In the genomic region with DNA sequence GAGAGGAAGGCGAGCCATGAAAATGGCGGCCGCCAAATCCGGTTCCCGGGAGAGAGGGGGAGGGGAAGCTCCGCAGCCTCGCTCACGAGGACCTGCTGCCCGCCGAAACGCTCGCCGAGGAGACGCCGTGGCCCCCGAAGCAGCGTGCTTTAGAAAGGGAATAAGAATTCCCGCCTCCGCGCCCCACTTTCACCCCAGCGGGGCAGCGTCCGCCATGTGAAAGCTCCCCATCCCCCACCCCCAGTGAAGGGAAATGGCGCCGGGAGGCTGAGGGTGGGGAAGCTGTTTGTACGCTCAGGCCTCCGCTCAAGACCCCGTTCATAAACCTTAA, we compare ENCODE assay signal across 8 cellular contexts. TPM values are rescaled to one million over a fixed set of nuclear protein-coding genes. Genes with fewer than 3 reads are reported as not detected.
DNase-seq lines count a peak whose midpoint lies in the region; ATAC-seq, FAIRE-seq and TF ChIP-seq lines count a peak whose summit lies in the region.

No MANE protein-coding gene starts in this region.

- H4K8ac ChIP-seq in neuronal stem cell (ENCODE audit: low read depth, low read length) = no peak overlapping the region

- peak overlapping the region; percentile 85 to 100 (median 95) for H3K4me3 ChIP-seq in Peyer's patch
- H3K4me3 ChIP-seq in fibroblast of pulmonary artery (replicated peaks; ENCODE audit: low read depth, low read length) = peak overlapping the region; percentile 91
- H3K4me3 ChIP-seq in neuronal stem cell (ENCODE audit: low read length in 2 of 2) = peak overlapping the region; percentile 85 to 87
- H3K4me3 ChIP-seq in subcutaneous abdominal adipose tissue (ENCODE audit: low read depth in 1 of 5, low read length in 5 of 5) = peak overlapping the region; percentile 82 to 100 (median 93)

- H3K9me3 ChIP-seq in ES-I3 (ENCODE audit: control insufficient read depth, insufficient read depth, low read length) = no peaks in the 10 kb centered on the region
- no peaks in the 10 kb centered on the region for H3K9me3 ChIP-seq in Peyer's patch
- no peaks in the 10 kb centered on the region for H3K9me3 ChIP-seq in neuronal stem cell (replicated peaks in 1 of 2; ENCODE audit: control insufficient read depth in 2 of 2, insufficient read depth in 1 of 2, low read depth in 1 of 2, low read length in 2 of 2)
- H3K9me3 ChIP-seq in subcutaneous abdominal adipose tissue (ENCODE audit: control insufficient read depth in 5 of 5, low read length in 5 of 5) = no peaks in the 10 kb centered on the region

- peak overlapping the region; percentile 100 for H3K18ac ChIP-seq in neuronal stem cell (ENCODE audit: low read length)

- peak overlapping the region; percentile 23 for H3K4me2 ChIP-seq in neuronal stem cell (ENCODE audit: insufficient read depth, low read length, poor library complexity, severe bottlenecking)

- no peak overlapping the region for H2BK12ac ChIP-seq in neuronal stem cell (ENCODE audit: low read length)

- no peaks in the 10 kb centered on the region for H3K27me3 Mint-ChIP-seq in activated T-helper 2 cell treated with anti-CD3 and anti-CD28 coated beads, Interferon-gamma antibody, Interleukin-2, Interleukin-4, amounts not matched to agents 10 μg/mL and 5 μg/mL and 100 μg/mL, durations not matched to agents 14 hours and 24 hours and 36 hours (ENCODE audit: low read depth)

- peak; percentile 75 to 90 (median 85) for DNase-seq in Peyer's patch
- peak; percentile 67 for DNase-seq in activated T-helper 2 cell treated with anti-CD3 and anti-CD28 coated beads, Interferon-gamma antibody, Interleukin-2, Interleukin-4, amounts not matched to agents 10 μg/mL and 5 μg/mL and 100 μg/mL, durations not matched to agents 14 hours and 24 hours and 36 hours (ENCODE audit: low spot score)
- DNase-seq in fibroblast of pulmonary artery (ENCODE audit: low read depth) = peak; percentile 45
- peak; percentile 61 for DNase-seq in neuronal stem cell (ENCODE audit: low spot score)
- no peak for DNase-seq in GM19239 (ENCODE audit: insufficient read length, low spot score)

- H2BK15ac ChIP-seq in neuronal stem cell (ENCODE audit: low read length) = peak overlapping the region; percentile 10

- peak overlapping the region; percentile 99 for H3K9ac ChIP-seq in ES-I3 (ENCODE audit: low read depth, low read length)
- H3K9ac ChIP-seq in neuronal stem cell (ENCODE audit: low read depth, low read length, poor library complexity) = peak overlapping the region; percentile 97
- H3K9ac ChIP-seq in subcutaneous abdominal adipose tissue (ENCODE audit: low read length in 5 of 5) = peak overlapping the region; percentile 98 to 100 (median 100)

- no peak for TF ChIP-seq POLR2A in Peyer's patch (IDR thresholded peaks at IDR 0.05)

- H2BK5ac ChIP-seq in neuronal stem cell (ENCODE audit: low read length) = peak overlapping the region; percentile 99

- no peaks in the 10 kb centered on the region for H3K9me3 Mint-ChIP-seq in activated T-helper 2 cell treated with anti-CD3 and anti-CD28 coated beads, Interferon-gamma antibody, Interleukin-2, Interleukin-4, amounts not matched to agents 10 μg/mL and 5 μg/mL and 100 μg/mL, durations not matched to agents 14 hours and 24 hours and 36 hours

- H3K79me1 ChIP-seq in neuronal stem cell (ENCODE audit: low read depth, low read length) = peaks cover 5% of the 10 kb centered on the region

- peak overlapping the region; percentile 97 for H3K23ac ChIP-seq in neuronal stem cell (ENCODE audit: low read depth, low read length, poor library complexity)

- H3K14ac ChIP-seq in neuronal stem cell (ENCODE audit: low read length) = peak overlapping the region; percentile 98

- H3K4me3 Mint-ChIP-seq in activated T-helper 2 cell treated with anti-CD3 and anti-CD28 coated beads, Interferon-gamma antibody, Interleukin-2, Interleukin-4, amounts not matched to agents 10 μg/mL and 5 μg/mL and 100 μg/mL, durations not matched to agents 14 hours and 24 hours and 36 hours (ENCODE audit: low read depth) = peak overlapping the region; percentile 100

- H2BK120ac ChIP-seq in neuronal stem cell (ENCODE audit: low read depth, low read length) = peak overlapping the region; percentile 94

- peak overlapping the region; percentile 99 to 100 (median 100) for H3K27ac ChIP-seq in Peyer's patch
- H3K27ac ChIP-seq in neuronal stem cell (replicated peaks; ENCODE audit: low read length) = peak overlapping the region; percentile 97
- H3K27ac ChIP-seq in subcutaneous abdominal adipose tissue (ENCODE audit: low read depth, low read length) = peak overlapping the region; percentile 100

- TF ChIP-seq CTCF in Peyer's patch (IDR thresholded peaks at IDR 0.05) (no peak), fibroblast of pulmonary artery (IDR thresholded peaks at IDR 0.05; ENCODE audit: low read length, missing control alignments) (no peak)

- peaks cover 45% of the 10 kb centered on the region for H3K4me1 Mint-ChIP-seq in activated T-helper 2 cell treated with anti-CD3 and anti-CD28 coated beads, Interferon-gamma antibody, Interleukin-2, Interleukin-4, amounts not matched to agents 10 μg/mL and 5 μg/mL and 100 μg/mL, durations not matched to agents 14 hours and 24 hours and 36 hours (ENCODE audit: low read depth)

- H3K27me3 ChIP-seq in Peyer's patch (no peaks in the 10 kb centered on the region), neuronal stem cell (ENCODE audit: control insufficient read depth in 3 of 3, insufficient read depth in 3 of 3, low read depth in 1 of 3, low read length in 3 of 3) (no peaks in the 10 kb centered on the region), subcutaneous abdominal adipose tissue (ENCODE audit: control insufficient read depth in 5 of 5, insufficient read depth in 4 of 5, low read length in 5 of 5) (no peaks in the 10 kb centered on the region)

- H3K36me3 Mint-ChIP-seq in activated T-helper 2 cell treated with anti-CD3 and anti-CD28 coated beads, Interferon-gamma antibody, Interleukin-2, Interleukin-4, amounts not matched to agents 10 μg/mL and 5 μg/mL and 100 μg/mL, durations not matched to agents 14 hours and 24 hours and 36 hours (ENCODE audit: low read depth) = peaks cover 87% of the 10 kb centered on the region

- no peak for FAIRE-seq in GM19239 (lab: Jason Lieb, UNC)

- ATAC-seq in HG03432 (IDR thresholded peaks at IDR 0.05; ENCODE audit: unreplicated experiment) = peak; percentile 17

- intact Hi-C loops in activated T-helper 2 cell treated with anti-CD3 and anti-CD28 coated beads, Interferon-gamma antibody, Interleukin-2, Interleukin-4, amounts not matched to agents 10 μg/mL and 5 μg/mL and 100 μg/mL, durations not matched to agents 14 hours and 24 hours and 36 hours (cut with micrococcal nuclease) = loop anchor here (1.0 to 10.0 kb wide), 7 partner anchors 47 to 662 kb away; a partner anchor contains a TSS

- H3K4ac ChIP-seq in neuronal stem cell (ENCODE audit: low read length) = peak overlapping the region; percentile 71

- H3K4me1 ChIP-seq in ES-I3 (ENCODE audit: insufficient read depth, low read length) (peaks cover 19% of the 10 kb centered on the region), Peyer's patch (peaks cover 3 to 51% (median 23%) of the 10 kb centered on the region in 4 donors), neuronal stem cell (ENCODE audit: control insufficient read depth in 2 of 2, insufficient read depth in 1 of 2, low read depth in 1 of 2, low read length in 2 of 2) (peaks cover 1 to 16% of the 10 kb centered on the region in 2 donors), subcutaneous abdominal adipose tissue (ENCODE audit: control insufficient read depth in 5 of 5, insufficient read depth in 5 of 5, low read length in 5 of 5) (peaks cover 10 to 58% (median 51%) of the 10 kb centered on the region in 5 donors)

- no CpG with 5 or more reads among the region's 28 CpGs for WGBS in neuronal stem cell (ENCODE audit: extremely low coverage in 2 of 2, insufficient read length in 2 of 2, insufficient replicate concordance in 1 of 2), 2 donors

- H2AFZ ChIP-seq in neuronal stem cell (ENCODE audit: low read length) = peak overlapping the region; percentile 5

- peak overlapping the region; percentile 99 for H4K91ac ChIP-seq in neuronal stem cell (ENCODE audit: low read depth, low read length, poor library complexity)

- peak overlapping the region; percentile 98 for H2AK5ac ChIP-seq in neuronal stem cell (ENCODE audit: low read depth, low read length)

- H3K36me3 ChIP-seq in ES-I3 (ENCODE audit: insufficient read depth, low read length) = peaks cover 38% of the 10 kb centered on the region
- peaks cover 0 to 27% (median 0%) of the 10 kb centered on the region in 3 donors for H3K36me3 ChIP-seq in Peyer's patch
- peaks cover 10 to 69% of the 10 kb centered on the region in 2 donors for H3K36me3 ChIP-seq in neuronal stem cell (replicated peaks in 1 of 2; ENCODE audit: control insufficient read depth in 2 of 2, insufficient read depth in 2 of 2, low read length in 2 of 2)
- peaks cover 24 to 27% (median 26%) of the 10 kb centered on the region in 5 donors for H3K36me3 ChIP-seq in subcutaneous abdominal adipose tissue (ENCODE audit: control insufficient read depth in 5 of 5, insufficient read depth in 5 of 5, low read length in 5 of 5)

- peak overlapping the region; percentile 100 for H3K27ac Mint-ChIP-seq in activated T-helper 2 cell treated with anti-CD3 and anti-CD28 coated beads, Interferon-gamma antibody, Interleukin-2, Interleukin-4, amounts not matched to agents 10 μg/mL and 5 μg/mL and 100 μg/mL, durations not matched to agents 14 hours and 24 hours and 36 hours

RNA-seq across cellular contexts. Expression of a gene that starts 0.5 kb away (rescaled TPM):
- total RNA-seq in Peyer's patch = 100 to 1,000 TPM; 184 to 526 (median 228) TPM
- 835 and 845 TPM in 2 replicates for total RNA-seq in activated T-helper 2 cell treated with anti-CD3 and anti-CD28 coated beads, Interferon-gamma antibody, Interleukin-2, Interleukin-4, amounts not matched to agents 10 μg/mL and 5 μg/mL and 100 μg/mL, durations not matched to agents 14 hours and 24 hours and 36 hours
- 904 TPM for polyA plus RNA-seq in neuronal stem cell (2013, experiment 1 of 2)
- polyA plus RNA-seq in neuronal stem cell (2013, experiment 2 of 2) = 913 TPM

RNA-seq across cellular contexts. Expression of a gene that starts 1.5 kb away (rescaled TPM):
- 100 to 1,000 TPM in 1 of 4 donors, 10 to 100 TPM in 3; 53.9 to 112 (median 68.6) TPM for total RNA-seq in Peyer's patch
- total RNA-seq in activated T-helper 2 cell treated with anti-CD3 and anti-CD28 coated beads, Interferon-gamma antibody, Interleukin-2, Interleukin-4, amounts not matched to agents 10 μg/mL and 5 μg/mL and 100 μg/mL, durations not matched to agents 14 hours and 24 hours and 36 hours = 274 and 275 TPM in 2 replicates
- polyA plus RNA-seq in neuronal stem cell (2013, experiment 1 of 2) = 207 TPM
- polyA plus RNA-seq in neuronal stem cell (2013, experiment 2 of 2) = 215 TPM

RNA-seq across cellular contexts. Expression of a gene that starts 48.1 kb away (rescaled TPM):
- total RNA-seq in Peyer's patch = 10 to 100 TPM in 1 of 4 donors, 1 to 10 TPM in 3; 5.3 to 10.5 (median 6.6) TPM
- total RNA-seq in activated T-helper 2 cell treated with anti-CD3 and anti-CD28 coated beads, Interferon-gamma antibody, Interleukin-2, Interleukin-4, amounts not matched to agents 10 μg/mL and 5 μg/mL and 100 μg/mL, durations not matched to agents 14 hours and 24 hours and 36 hours = 42.3 and 44.6 TPM in 2 replicates
- 4.0 TPM for polyA plus RNA-seq in neuronal stem cell (2013, experiment 1 of 2)
- 4.1 TPM for polyA plus RNA-seq in neuronal stem cell (2013, experiment 2 of 2)
